In genomic region chr1:208108646-208109330, GRCh38 we compare ENCODE assay signal across 1 cellular context.
TF ChIP-seq lines count a peak whose summit lies in the region.

No MANE protein-coding gene starts in this region.

TF ChIP-seq in IMR-90, 13 proteins besides CTCF, POLR2A, EP300 and RAD21:
- TF ChIP-seq CEBPB (IDR thresholded peaks at IDR 0.05; ENCODE audit: low read depth, low read length), result no peak
- TF ChIP-seq MAFK (IDR thresholded peaks at IDR 0.05; ENCODE audit: low read depth, low read length), result no peak
- TF ChIP-seq, protein P1, sequence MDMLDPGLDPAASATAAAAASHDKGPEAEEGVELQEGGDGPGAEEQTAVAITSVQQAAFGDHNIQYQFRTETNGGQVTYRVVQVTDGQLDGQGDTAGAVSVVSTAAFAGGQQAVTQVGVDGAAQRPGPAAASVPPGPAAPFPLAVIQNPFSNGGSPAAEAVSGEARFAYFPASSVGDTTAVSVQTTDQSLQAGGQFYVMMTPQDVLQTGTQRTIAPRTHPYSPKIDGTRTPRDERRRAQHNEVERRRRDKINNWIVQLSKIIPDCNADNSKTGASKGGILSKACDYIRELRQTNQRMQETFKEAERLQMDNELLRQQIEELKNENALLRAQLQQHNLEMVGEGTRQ (IDR thresholded peaks at IDR 0.05; ENCODE audit: low read depth, low read length), result no peak
- no peak for TF ChIP-seq CHD1 (IDR thresholded peaks at IDR 0.05; ENCODE audit: low read depth, low read length)
- TF ChIP-seq SMC3 (IDR thresholded peaks at IDR 0.05; ENCODE audit: low read depth, low read length), result no peak
- no peak for TF ChIP-seq ELK1 (IDR thresholded peaks at IDR 0.05; ENCODE audit: borderline replicate concordance, low read depth, low read length)
